8 cellular contexts compared by ENCODE assay signal in genomic region chr15:90845201-90845949, GRCh38. TPM values are rescaled to one million over a fixed set of nuclear protein-coding genes. Genes with fewer than 3 reads are reported as not detected.
DNase-seq lines count a peak whose midpoint lies in the region; ATAC-seq and TF ChIP-seq lines count a peak whose summit lies in the region.

No MANE protein-coding gene starts in this region.

- no peaks in the 10 kb centered on the region for H3K79me2 ChIP-seq in OCI-LY3 (ENCODE audit: low read length)
- no peaks in the 10 kb centered on the region for H3K79me2 ChIP-seq in MM.1S (ENCODE audit: low read length)

- no peaks in the 10 kb centered on the region for H4K20me1 ChIP-seq in OCI-LY3 (ENCODE audit: insufficient read depth, low read length)
- no peaks in the 10 kb centered on the region for H4K20me1 ChIP-seq in MM.1S (ENCODE audit: insufficient read depth, low read length)

- peaks cover 12% of the 10 kb centered on the region for H3K4me1 ChIP-seq in OCI-LY3 (ENCODE audit: low read length)
- H3K4me1 ChIP-seq in MM.1S (ENCODE audit: low read length): no peaks in the 10 kb centered on the region

- H3K4me3 ChIP-seq in OCI-LY3 (ENCODE audit: low read length) (no peak overlapping the region), cardiac fibroblast (replicated peaks in 1 of 2; ENCODE audit: low read depth in 2 of 2, low read length in 2 of 2) (no peak overlapping the region), MM.1S (ENCODE audit: low read length) (no peak overlapping the region)

- H3K9me3 ChIP-seq in OCI-LY3 (ENCODE audit: insufficient read depth, low read length) (no peaks in the 10 kb centered on the region), MM.1S (replicated peaks; ENCODE audit: insufficient read depth, low read length) (no peaks in the 10 kb centered on the region)

- intact Hi-C loops in sciatic nerve (cut with DNase I): no loop called here

- H3K27me3 ChIP-seq in OCI-LY3 (ENCODE audit: low read depth, low read length) (peaks cover 17% of the 10 kb centered on the region), MM.1S (replicated peaks; ENCODE audit: insufficient read depth, low read length) (no peaks in the 10 kb centered on the region)

- peak overlapping the region; percentile 37 for H3K4me2 ChIP-seq in OCI-LY3 (ENCODE audit: low read length)
- H3K4me2 ChIP-seq in MM.1S (ENCODE audit: low read depth, low read length): no peak overlapping the region

- DNase-seq in AG20443 (ENCODE audit: low spot score) (peak; percentile 84), cardiac fibroblast (ENCODE audit: low read depth in 2 of 2) (peak; percentile 61 to 90), sciatic nerve (ENCODE audit: low spot score) (no peak), NCI-H1930 (lab: John Stamatoyannopoulos, UW) (no peak), MM.1S (no peak)

- no peak overlapping the region for H3K27ac ChIP-seq in OCI-LY3 (ENCODE audit: low read length)
- no peak overlapping the region for H3K27ac ChIP-seq in MM.1S (ENCODE audit: low read length)

- no peak for TF ChIP-seq CTCF in OCI-LY3 (IDR thresholded peaks at IDR 0.05; ENCODE audit: low read depth, low read length)
- no peak for TF ChIP-seq CTCF in cardiac fibroblast (IDR thresholded peaks at IDR 0.05; ENCODE audit: low read depth, low read length)
- TF ChIP-seq CTCF in MM.1S (IDR thresholded peaks at IDR 0.05; ENCODE audit: low read length): no peak

- ATAC-seq in GM18517 (IDR thresholded peaks at IDR 0.05; ENCODE audit: unreplicated experiment) (peak; percentile 82), HG02973 (IDR thresholded peaks at IDR 0.05; ENCODE audit: unreplicated experiment) (peak; percentile 79), sciatic nerve (peak; percentile 34)

- H3K9me2 ChIP-seq in MM.1S (replicated peaks; ENCODE audit: insufficient read depth, low read length): no peaks in the 10 kb centered on the region

- H3F3A ChIP-seq in MM.1S (ENCODE audit: insufficient read depth, low read length): no peaks in the 10 kb centered on the region

- H3K36me3 ChIP-seq in OCI-LY3 (replicated peaks; ENCODE audit: low read depth, low read length) (no peaks in the 10 kb centered on the region), MM.1S (replicated peaks; ENCODE audit: insufficient read depth, low read length) (no peaks in the 10 kb centered on the region)

- H3K9ac ChIP-seq in OCI-LY3 (ENCODE audit: low read length): no peak overlapping the region
- H3K9ac ChIP-seq in MM.1S (ENCODE audit: low read length): no peak overlapping the region

- H2AFZ ChIP-seq in OCI-LY3 (ENCODE audit: low read depth, low read length) (peak overlapping the region; percentile 49), MM.1S (ENCODE audit: low read length) (no peak overlapping the region)

RNA-seq across cellular contexts. Expression of gene FURIN, which starts 23.0 kb away (rescaled TPM):
- 51.6 TPM for total RNA-seq in sciatic nerve

RNA-seq across cellular contexts. Expression of gene FES, which starts 38.9 kb away (rescaled TPM):
- total RNA-seq in sciatic nerve: 44.8 TPM

RNA-seq across cellular contexts. Expression of gene MAN2A2, which starts 57.7 kb away (rescaled TPM):
- total RNA-seq in sciatic nerve: 150 TPM

Comparison
In these comparisons a context has a peak if more than half of its experiments do, and no peak if none do; other contexts are left out.
1. DNase-seq: peak in AG20443 (single experiment) and cardiac fibroblast (2 of 2); none in sciatic nerve (single experiment), NCI-H1930 (0 of 2) and MM.1S (single experiment).
2. Peak in every context shown above with its lines, with median percentiles within 50 percentile points of each other: ATAC-seq.